ENCODE assay signal across 10 cellular contexts in genomic region chr10:131929122-131929845, GRCh38. TPM values are rescaled to one million over a fixed set of nuclear protein-coding genes. Genes with fewer than 3 reads are reported as not detected.
DNase-seq lines count a peak whose midpoint lies in the region; ATAC-seq lines count a peak whose summit lies in the region.
"Had no signal": no experiment of that assay in that cellular context is flagged by ENCODE, and none has a peak within 500 bp of the region (broad histone marks: within the 10 kb centered on the region; RNA-seq: fewer than 3 reads in every experiment).

No MANE protein-coding gene starts in this region.

- peaks cover 56% of the 10 kb centered on the region for H3K36me3 Mint-ChIP-seq in activated T-cell treated with anti-CD3 and anti-CD28 coated beads, Interleukin-2, amount 50 U/mL, for 24 hours (ENCODE audit: low read depth)
- peaks cover 44% of the 10 kb centered on the region for H3K36me3 Mint-ChIP-seq in activated naive CD8-positive, alpha-beta T cell treated with anti-CD3 and anti-CD28 coated beads for 36 hours
- peaks cover 0 to 8% (median 7%) of the 10 kb centered on the region in 3 donors for H3K36me3 Mint-ChIP-seq in immature natural killer cell
- H3K36me3 Mint-ChIP-seq in stimulated activated effector memory CD8-positive, alpha-beta T cell treated with anti-CD3 and anti-CD28 coated beads, Interleukin-12 subunit alpha, Interleukin-12 subunit beta, amount 100 ng/mL, for 72 hours: peaks cover 22% of the 10 kb centered on the region

- no peaks in the 10 kb centered on the region for H3K36me3 ChIP-seq in SJCRH30

- H3K27me3 ChIP-seq in SJCRH30: no peaks in the 10 kb centered on the region

- H3K4me3 Mint-ChIP-seq in activated T-cell treated with anti-CD3 and anti-CD28 coated beads, Interleukin-2, amount 50 U/mL, for 24 hours: peak overlapping the region; percentile 59
- H3K4me3 Mint-ChIP-seq in activated naive CD8-positive, alpha-beta T cell treated with anti-CD3 and anti-CD28 coated beads for 36 hours: no peak overlapping the region
- peak overlapping the region; percentile 45 to 88 (median 72) for H3K4me3 Mint-ChIP-seq in immature natural killer cell
- H3K4me3 Mint-ChIP-seq in stimulated activated effector memory CD8-positive, alpha-beta T cell treated with anti-CD3 and anti-CD28 coated beads, Interleukin-12 subunit alpha, Interleukin-12 subunit beta, amount 100 ng/mL, for 72 hours: peak overlapping the region; percentile 59

- H3K27ac Mint-ChIP-seq in activated T-cell treated with anti-CD3 and anti-CD28 coated beads, Interleukin-2, amount 50 U/mL, for 24 hours: peak overlapping the region; percentile 92
- peak overlapping the region; percentile 43 for H3K27ac Mint-ChIP-seq in activated naive CD8-positive, alpha-beta T cell treated with anti-CD3 and anti-CD28 coated beads for 36 hours
- peak overlapping the region in 5 of 6 donors; percentile 17 to 89 (median 70) for H3K27ac Mint-ChIP-seq in immature natural killer cell
- H3K27ac Mint-ChIP-seq in stimulated activated effector memory CD8-positive, alpha-beta T cell treated with anti-CD3 and anti-CD28 coated beads, Interleukin-12 subunit alpha, Interleukin-12 subunit beta, amount 100 ng/mL, for 72 hours: peak overlapping the region; percentile 85

- peaks cover 87% of the 10 kb centered on the region for H3K4me1 Mint-ChIP-seq in activated T-cell treated with anti-CD3 and anti-CD28 coated beads, Interleukin-2, amount 50 U/mL, for 24 hours (ENCODE audit: low read depth)
- peaks cover 66% of the 10 kb centered on the region for H3K4me1 Mint-ChIP-seq in activated naive CD8-positive, alpha-beta T cell treated with anti-CD3 and anti-CD28 coated beads for 36 hours
- peaks cover 82 to 93% of the 10 kb centered on the region in 2 donors for H3K4me1 Mint-ChIP-seq in immature natural killer cell
- peaks cover 66% of the 10 kb centered on the region for H3K4me1 Mint-ChIP-seq in stimulated activated effector memory CD8-positive, alpha-beta T cell treated with anti-CD3 and anti-CD28 coated beads, Interleukin-12 subunit alpha, Interleukin-12 subunit beta, amount 100 ng/mL, for 72 hours

- no peaks in the 10 kb centered on the region for H3K9me3 ChIP-seq in SJCRH30 (replicated peaks)

- peaks cover 8% of the 10 kb centered on the region for H3K9me3 Mint-ChIP-seq in activated T-cell treated with anti-CD3 and anti-CD28 coated beads, Interleukin-2, amount 50 U/mL, for 24 hours
- H3K9me3 Mint-ChIP-seq in activated naive CD8-positive, alpha-beta T cell treated with anti-CD3 and anti-CD28 coated beads for 36 hours: peaks cover 12% of the 10 kb centered on the region
- peaks cover 0 to 9% (median 0%) of the 10 kb centered on the region in 6 donors for H3K9me3 Mint-ChIP-seq in immature natural killer cell
- no peaks in the 10 kb centered on the region for H3K9me3 Mint-ChIP-seq in stimulated activated effector memory CD8-positive, alpha-beta T cell treated with anti-CD3 and anti-CD28 coated beads, Interleukin-12 subunit alpha, Interleukin-12 subunit beta, amount 100 ng/mL, for 72 hours

- no peaks in the 10 kb centered on the region for H3K4me1 ChIP-seq in SJCRH30

- H3K4me3 ChIP-seq in SJCRH30: no peak overlapping the region

- no peak overlapping the region for H3K27ac ChIP-seq in SJCRH30

- H3K27me3 Mint-ChIP-seq in activated T-cell treated with anti-CD3 and anti-CD28 coated beads, Interleukin-2, amount 50 U/mL, for 24 hours: no peaks in the 10 kb centered on the region
- no peaks in the 10 kb centered on the region for H3K27me3 Mint-ChIP-seq in activated naive CD8-positive, alpha-beta T cell treated with anti-CD3 and anti-CD28 coated beads for 36 hours
- H3K27me3 Mint-ChIP-seq in immature natural killer cell (ENCODE audit: low read depth in 3 of 3): peaks cover 1 to 3% (median 2%) of the 10 kb centered on the region in 3 donors

- DNase-seq in activated T-cell treated with anti-CD3 and anti-CD28 coated beads, Interleukin-2, amount 50 U/mL, for 24 hours: no peak
- DNase-seq in activated T-cell treated with anti-CD3 and anti-CD28 coated beads for 4 hours: no peak
- DNase-seq in activated naive CD8-positive, alpha-beta T cell treated with anti-CD3 and anti-CD28 coated beads for 36 hours: no peak
- DNase-seq in immature natural killer cell: no peak
- DNase-seq in stimulated activated effector memory CD8-positive, alpha-beta T cell treated with anti-CD3 and anti-CD28 coated beads, Interleukin-12 subunit alpha, Interleukin-12 subunit beta, amount 100 ng/mL, for 72 hours (ENCODE audit: low spot score in 2 of 2): no peak
- DNase-seq in SJCRH30: no peak
- DNase-seq in DMS 273 (lab: John Stamatoyannopoulos, UW; ENCODE audit: unreplicated experiment): no peak
- DNase-seq in NCI-H2081 treated with DMSO at 0.1 percent for 48 hours (lab: John Stamatoyannopoulos, UW): no peak
- DNase-seq: effector CD8-positive, alpha-beta T cell; NCI-H2081 had no signal

- no peak for ATAC-seq in stimulated activated effector memory CD8-positive, alpha-beta T cell treated with anti-CD3 and anti-CD28 coated beads, Interleukin-12 subunit alpha, Interleukin-12 subunit beta, amount 100 ng/mL, for 72 hours

RNA-seq across cellular contexts. Expression of gene PPP2R2D, which starts 28.5 kb away (rescaled TPM):
- total RNA-seq in activated naive CD8-positive, alpha-beta T cell treated with anti-CD3 and anti-CD28 coated beads for 36 hours: 10 to 100 TPM; 24.4 to 25.7 TPM
- polyA plus RNA-seq in immature natural killer cell: 10 to 100 TPM; 24.7 to 33.4 (median 30.6) TPM
- total RNA-seq in SJCRH30 (2014; rRNA removed; shearing (Covaris generic)): 30.6 and 35.1 TPM in 2 replicates

RNA-seq across cellular contexts. Expression of gene BNIP3, which starts 52.4 kb away (rescaled TPM):
- total RNA-seq in activated naive CD8-positive, alpha-beta T cell treated with anti-CD3 and anti-CD28 coated beads for 36 hours: 100 to 1,000 TPM; 115 to 121 TPM
- polyA plus RNA-seq in immature natural killer cell: 10 to 100 TPM in 1 of 3 donors, 1 to 10 TPM in 2; 8.7 to 17.8 (median 9.0) TPM
- 45.6 and 46.9 TPM in 2 replicates for total RNA-seq in SJCRH30 (2014; rRNA removed; shearing (Covaris generic))
